9 cellular contexts compared by ENCODE assay signal in the genomic region with DNA sequence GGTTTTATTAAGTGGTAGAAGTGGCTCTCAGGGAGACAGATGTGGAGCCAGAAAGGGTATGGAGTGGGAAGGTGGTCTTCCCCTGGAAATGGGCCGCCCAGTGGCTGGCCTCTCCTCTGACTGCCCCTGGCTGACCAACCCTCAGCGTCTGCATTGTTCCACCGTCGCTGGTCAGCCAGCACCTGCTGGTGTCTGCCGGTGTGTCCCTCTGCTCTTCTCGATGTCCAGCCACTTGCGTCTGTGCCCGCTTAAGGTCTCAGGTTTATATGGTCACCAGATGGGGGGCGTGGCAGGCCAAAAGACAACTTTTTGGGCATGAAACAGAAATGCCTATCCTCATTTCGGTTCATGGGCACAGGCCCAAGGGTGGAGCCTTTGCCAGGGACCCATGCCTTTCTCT.
"Had no signal": no experiment of that assay in that cellular context is flagged by ENCODE, and none has a peak within 500 bp of the region (broad histone marks: within the 10 kb centered on the region; RNA-seq: fewer than 3 reads in every experiment).

No MANE protein-coding gene starts in this region.

- H3K4me3 Mint-ChIP-seq: H9, IgD-negative memory B cell had no signal

- H3K9ac ChIP-seq: GM23248 had no signal

- H3K36me3 Mint-ChIP-seq: IgD-negative memory B cell had no signal

- H3K4me3 ChIP-seq: GM23248 had no signal

- H3K27me3 Mint-ChIP-seq: IgD-negative memory B cell had no signal

- H3K27ac ChIP-seq: GM23248, HL-60 had no signal

- DNase-seq: GM23248, HCEC 1CT, KG1 had no signal

- H2AFZ ChIP-seq: GM23248 had no signal

- H3K27ac Mint-ChIP-seq: H9 had no signal

- H3K4me1 Mint-ChIP-seq: IgD-negative memory B cell had no signal

- FAIRE-seq: H1, H54, HepG2 had no signal
